ENCODE assay signal across 1 cellular context in the genomic region with DNA sequence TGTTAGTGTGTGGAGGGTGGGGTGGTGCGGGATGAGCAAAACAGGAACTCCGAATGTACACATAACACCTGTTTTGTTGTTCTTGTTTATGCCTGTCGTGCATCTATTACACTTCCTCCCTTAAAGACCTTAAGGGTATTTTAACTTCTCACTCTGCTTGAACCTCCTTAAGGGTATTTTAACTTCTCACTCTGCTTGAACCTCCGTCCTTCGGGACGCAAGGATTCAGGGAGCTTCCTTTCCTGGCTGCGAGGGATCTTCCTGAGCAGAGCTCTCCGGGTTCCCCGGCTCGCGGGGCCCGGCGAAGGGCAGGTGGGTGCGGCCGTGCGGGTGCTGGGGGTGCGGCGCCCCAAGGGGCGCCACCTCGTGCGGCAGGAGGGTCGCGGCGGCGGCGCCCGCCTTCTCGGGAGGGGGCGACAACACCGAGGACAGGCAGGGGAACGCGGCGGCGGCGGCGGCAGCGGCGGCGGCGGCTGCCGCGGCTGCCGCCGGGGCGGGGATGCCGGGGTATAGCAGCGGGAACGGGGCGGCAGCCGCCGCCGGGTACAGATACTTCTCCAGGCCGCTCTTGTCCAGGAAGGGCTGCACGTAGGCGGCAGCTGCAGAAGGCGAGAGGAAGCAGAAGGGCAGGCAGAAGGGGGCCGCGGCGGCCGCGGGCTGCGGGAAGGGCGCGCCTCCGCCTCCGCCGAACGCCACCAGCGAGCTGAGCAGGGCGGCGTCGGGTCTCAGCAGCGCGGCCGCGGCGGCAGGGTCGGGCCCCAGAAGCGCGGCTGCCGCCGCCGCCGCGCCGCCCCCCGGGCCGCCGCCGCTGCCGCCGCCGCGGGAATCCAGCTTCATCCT.
TF ChIP-seq lines count a peak whose summit lies in the region.

No MANE protein-coding gene starts in this region.

TF ChIP-seq in GM12878, 131 proteins besides CTCF, POLR2A, EP300 and RAD21:
- TF ChIP-seq BHLHE40 (IDR thresholded peaks at IDR 0.05; ENCODE audit: borderline replicate concordance in 1 of 2, low read depth in 2 of 2, low read length in 1 of 2) (0 out of 4 replicates have a peak, but pooled peaks of 1 of the 2 experiments have one; percentile 17), EZH2 (IDR thresholded peaks at IDR 0.05; ENCODE audit: borderline replicate concordance, control insufficient read depth, low read depth, low read length) (0 out of 2 replicates have a peak, but pooled peaks have one; percentile 40), SREBF2 (IDR thresholded peaks at IDR 0.05; ENCODE audit: low read length) (no peak), SIX5 (IDR thresholded peaks at IDR 0.05; ENCODE audit: low read depth, low read length, severe bottlenecking) (no peak), PAX8 (IDR thresholded peaks at IDR 0.05) (no peak), JUND (IDR thresholded peaks at IDR 0.05; ENCODE audit: low read depth, low read length) (no peak), SUZ12 (IDR thresholded peaks at IDR 0.05; ENCODE audit: unreplicated experiment) (peak; percentile 99), SPI1 (IDR thresholded peaks at IDR 0.05; ENCODE audit: borderline replicate concordance, insufficient read depth, low read depth, low read length) (peak; percentile 61; the same call in 1 of the 2 replicates), GATAD2B (conservative IDR thresholded peaks at IDR 0.05; ENCODE audit: low read depth) (0 out of 2 replicates have a peak, but pooled peaks have one; percentile 22)
